ENCODE assay signal across 9 cellular contexts in the genomic region with DNA sequence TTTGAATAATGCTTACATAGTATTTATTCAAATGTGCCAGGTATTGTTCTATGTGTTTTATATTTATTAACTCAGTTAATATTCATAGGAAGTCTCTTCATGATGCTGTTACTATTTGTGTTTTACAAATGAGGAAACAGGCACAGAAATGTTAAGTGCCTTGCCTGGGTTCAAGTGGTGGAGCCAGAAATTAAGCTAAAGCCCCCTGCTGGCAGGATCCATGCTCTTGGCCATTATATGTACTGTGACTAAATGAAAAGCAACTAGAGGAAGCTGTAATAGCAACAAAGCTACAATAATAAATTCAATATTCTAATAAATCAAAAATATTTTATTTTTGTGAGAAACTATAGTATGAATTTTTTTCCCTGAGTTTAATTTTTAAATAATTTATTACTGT. TPM values are rescaled to one million over a fixed set of nuclear protein-coding genes. Genes with fewer than 3 reads are reported as not detected.
DNase-seq lines count a peak whose midpoint lies in the region; ATAC-seq, FAIRE-seq and TF ChIP-seq lines count a peak whose summit lies in the region.
"Had no signal": no experiment of that assay in that cellular context is flagged by ENCODE, and none has a peak within 500 bp of the region (broad histone marks: within the 10 kb centered on the region; RNA-seq: fewer than 3 reads in every experiment).

No MANE protein-coding gene starts in this region.

- TF ChIP-seq POLR2A in GM12891 (IDR thresholded peaks at IDR 0.05; ENCODE audit: low read depth, low read length) = no peak

- FAIRE-seq in GM12891 (lab: Jason Lieb, UNC) = peak; percentile 57
- FAIRE-seq in frontal cortex (lab: Jason Lieb, UNC) = no peak

- no peaks in the 10 kb centered on the region for H3K9me3 ChIP-seq in ascending aorta

- TF ChIP-seq CTCF in C4-2B (conservative IDR thresholded peaks at IDR 0.05) (peak; percentile 64), ascending aorta (IDR thresholded peaks at IDR 0.05) (no peak)

- H3K27me3 ChIP-seq in ascending aorta = no peaks in the 10 kb centered on the region
- H3K27me3 ChIP-seq: spleen had no signal

- H3K4me1 ChIP-seq in ascending aorta = peaks cover 0 to 6% of the 10 kb centered on the region in 2 donors
- H3K4me1 ChIP-seq: spleen had no signal

- peaks cover 20 to 21% of the 10 kb centered on the region in 2 donors for H3K36me3 ChIP-seq in ascending aorta

- no peak for ATAC-seq in HG03280 (IDR thresholded peaks at IDR 0.05; ENCODE audit: unreplicated experiment)

- H3K27ac ChIP-seq in C4-2B (no peak overlapping the region), ascending aorta (no peak overlapping the region)
- H3K27ac ChIP-seq: spleen had no signal

- intact Hi-C loops in ascending aorta (cut with DNase I) = no loop called here

- DNase-seq in GM12891 (ENCODE audit: insufficient read length, low spot score) (no peak), RKO (ENCODE audit: low spot score) (peak; percentile 38), glomerular visceral epithelial cell (ENCODE audit: extremely low spot score) (peak; percentile 3), NCI-H2196 treated with DMSO at 0.1 percent for 48 hours (lab: John Stamatoyannopoulos, UW; ENCODE audit: unreplicated experiment) (no peak), ascending aorta (ENCODE audit: low spot score in 2 of 2) (no peak), frontal cortex (ENCODE audit: low spot score in 2 of 2) (no peak)
- DNase-seq: spleen had no signal

- no peak overlapping the region for H3K4me3 ChIP-seq in ascending aorta
- H3K4me3 ChIP-seq: spleen had no signal

TF ChIP-seq in GM12891, 5 proteins besides CTCF, POLR2A, EP300 and RAD21:
- TF ChIP-seq POLR2AphosphoS5 (IDR thresholded peaks at IDR 0.05; ENCODE audit: low read depth, low read length) = no peak
- no peak for TF ChIP-seq SPI1 (IDR thresholded peaks at IDR 0.05; ENCODE audit: low read depth, low read length)
- no peak for TF ChIP-seq POU2F2 (IDR thresholded peaks at IDR 0.05; ENCODE audit: low read depth, low read length)
- TF ChIP-seq PAX5 (IDR thresholded peaks at IDR 0.05; ENCODE audit: insufficient read depth, low read length, severe bottlenecking) = no peak
- TF ChIP-seq TAF1 (IDR thresholded peaks at IDR 0.05; ENCODE audit: low read depth, low read length) = no peak
TF ChIP-seq in GM12891: peak in this region for 0.

RNA-seq across cellular contexts. Expression of gene IARS2, which starts 30.0 kb away (rescaled TPM):
- 41.9 TPM for polyA plus RNA-seq in GM12891 (2012; ENCODE audit: low read depth, missing spikeins)
- total RNA-seq in ascending aorta (41.0 TPM), frontal cortex (76.6 TPM)

RNA-seq across cellular contexts. Expression of gene BPNT1, which starts 34.3 kb away (rescaled TPM):
- 43.0 TPM for polyA plus RNA-seq in GM12891 (2012; ENCODE audit: low read depth, missing spikeins)
- total RNA-seq in ascending aorta = 5.4 TPM
- total RNA-seq in frontal cortex = 25.7 TPM

Comparison
In these comparisons a context has a peak if more than half of its experiments do, and no peak if none do; other contexts are left out.
1. DNase-seq: peak in RKO (single experiment) and glomerular visceral epithelial cell (single experiment); none in GM12891 (single experiment), NCI-H2196 treated with DMSO at 0.1 percent for 48 hours (single experiment), ascending aorta (0 of 2) and frontal cortex (0 of 2).